ENCODE assay signal across 9 cellular contexts in the genomic region with DNA sequence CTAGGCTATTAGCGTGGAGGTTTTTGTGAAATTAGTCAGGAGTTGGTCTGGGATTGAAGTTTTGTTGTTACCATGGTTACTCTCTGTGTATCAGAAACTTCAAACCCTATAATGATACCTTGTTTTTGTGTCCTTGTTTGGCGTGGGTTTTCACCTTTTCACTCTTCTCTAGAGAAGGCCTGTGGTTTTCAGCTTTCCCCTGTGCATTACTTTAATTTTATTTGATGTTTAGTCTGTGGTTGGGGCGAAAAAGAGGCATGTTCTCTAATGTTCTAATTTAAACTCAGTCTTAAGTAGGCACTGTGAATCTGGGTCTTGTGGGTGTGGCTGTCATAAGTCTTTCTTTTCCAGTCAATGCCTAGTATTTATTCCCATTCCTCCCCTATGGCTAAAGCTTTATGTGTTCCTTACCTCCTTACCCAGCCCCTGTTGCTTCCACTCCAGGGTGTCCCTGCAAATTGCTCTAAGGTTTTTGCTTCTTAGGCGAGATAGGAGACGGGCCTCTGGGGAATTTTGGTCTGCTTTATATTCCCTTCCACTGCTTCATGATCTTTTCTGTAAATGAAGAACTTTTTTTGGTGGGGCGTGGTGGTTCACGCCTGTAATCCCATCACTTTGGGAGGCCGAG.
DNase-seq lines count a peak whose midpoint lies in the region; ATAC-seq, FAIRE-seq and TF ChIP-seq lines count a peak whose summit lies in the region.
"Had no signal": no experiment of that assay in that cellular context is flagged by ENCODE, and none has a peak within 500 bp of the region (broad histone marks: within the 10 kb centered on the region; RNA-seq: fewer than 3 reads in every experiment).

No MANE protein-coding gene starts in this region.

- peak overlapping the region; percentile 33 for H3K27ac ChIP-seq in CD8-positive, alpha-beta memory T cell (ENCODE audit: low read depth, low read length)
- H3K27ac ChIP-seq in K562 (ENCODE audit: extremely low read depth, low read depth, low read length) = no peak overlapping the region
- H3K27ac ChIP-seq: skin epidermis had no signal

- TF ChIP-seq POLR2A in K562 (conservative IDR thresholded peaks at IDR 0.05) = no peak

- H3K27me3 ChIP-seq in CD8-positive, alpha-beta memory T cell (ENCODE audit: insufficient read depth, low read length, poor library complexity, severe bottlenecking) = no peaks in the 10 kb centered on the region
- H3K27me3 ChIP-seq in K562 (ENCODE audit: control insufficient read depth in 2 of 2, insufficient read depth in 2 of 2, low read length in 2 of 2) = no peaks in the 10 kb centered on the region

- no peak overlapping the region for H3K4me3 ChIP-seq in CD8-positive, alpha-beta memory T cell (ENCODE audit: low read length)
- H3K4me3 ChIP-seq in K562 = no peak overlapping the region
- H3K4me3 ChIP-seq: skin epidermis had no signal

- TF ChIP-seq RAD21 in K562 (CRISPR knock-in tag; conservative IDR thresholded peaks at IDR 0.05 in 1 of 2, IDR thresholded peaks at IDR 0.05 in 1 of 2) = no peak

- ATAC-seq in GM19455 (IDR thresholded peaks at IDR 0.05; ENCODE audit: unreplicated experiment) = peak; percentile 89
- ATAC-seq in HG03354 (IDR thresholded peaks at IDR 0.05; ENCODE audit: poor library complexity, severe bottlenecking, unreplicated experiment) = peak; percentile 97
- no peak for ATAC-seq in K562

- H3K27ac Mint-ChIP-seq in CD8-positive, alpha-beta memory T cell = peak overlapping the region; percentile 15 to 98 (median 90)

- in situ Hi-C loops in K562 (cut with MboI) = no loop called here

- peak in 3 of 5 donors; percentile 45 to 77 (median 72) for DNase-seq in CD8-positive, alpha-beta memory T cell
- DNase-seq in K562 (ENCODE audit: extremely low read depth in 1 of 4, low spot score in 3 of 4) = no peak
- no peak for DNase-seq in superior temporal gyrus (ENCODE audit: extremely low spot score)
- no peak for DNase-seq in RKO (ENCODE audit: low spot score)
- DNase-seq in NCI-H510A (lab: John Stamatoyannopoulos, UW) = no peak
- no peak for DNase-seq in DMS53 (lab: John Stamatoyannopoulos, UW)

- peak overlapping the region; percentile 42 to 73 (median 68) for H3K4me3 Mint-ChIP-seq in CD8-positive, alpha-beta memory T cell

- intact Hi-C loops in K562 (cut with micrococcal nuclease) = no loop called here

- no peak overlapping the region for H2AFZ ChIP-seq in K562 (ENCODE audit: low read depth, low read length)

- POLR2A ChIA-PET in CD8-positive, alpha-beta memory T cell (lab: Charles Lee) = no interaction called here
- POLR2A ChIA-PET in K562 (lab: Yijun Ruan, JAX) = no interaction called here

- TF ChIP-seq CTCF in K562 (IDR thresholded peaks at IDR 0.05 in 2 of 3, conservative IDR thresholded peaks at IDR 0.05 in 1 of 3; ENCODE audit: insufficient read depth in 2 of 3, low read depth in 1 of 3, low read length in 3 of 3) = no peak

- no peak overlapping the region for H3K9ac ChIP-seq in K562 (ENCODE audit: insufficient read depth in 1 of 2, low read depth in 2 of 2, low read length in 2 of 2)

- H3K4me2 ChIP-seq in K562 (ENCODE audit: insufficient read depth, low read length) = no peak overlapping the region

- CTCF ChIA-PET in CD8-positive, alpha-beta memory T cell (lab: Charles Lee) = interaction anchor here (1.6 kb wide), 1 partner anchor 38 kb away, joined by 4 read pairs; no protein-coding TSS in a partner anchor
- CTCF ChIA-PET in K562 (lab: Yijun Ruan, JAX; ENCODE audit: low intra/inter-chr PET ratio) = no interaction called here

- H3K9me3 Mint-ChIP-seq in CD8-positive, alpha-beta memory T cell = no peaks in the 10 kb centered on the region

- H3K9me3 ChIP-seq in CD8-positive, alpha-beta memory T cell (ENCODE audit: low read length) = no peaks in the 10 kb centered on the region
- no peaks in the 10 kb centered on the region for H3K9me3 ChIP-seq in K562 (replicated peaks; ENCODE audit: control insufficient read depth, insufficient read depth, low read depth, low read length)

- peaks cover 0 to 5% (median 4%) of the 10 kb centered on the region in 3 donors for H3K36me3 Mint-ChIP-seq in CD8-positive, alpha-beta memory T cell

- no peaks in the 10 kb centered on the region for H3K9me1 ChIP-seq in K562 (ENCODE audit: control insufficient read depth, insufficient read depth, low read length)

- no peaks in the 10 kb centered on the region for H3K27me3 Mint-ChIP-seq in CD8-positive, alpha-beta memory T cell

- H3K4me1 ChIP-seq in CD8-positive, alpha-beta memory T cell (ENCODE audit: insufficient read depth, low read length) = peaks cover 19% of the 10 kb centered on the region
- H3K4me1 ChIP-seq in K562 (replicated peaks in 1 of 2; ENCODE audit: control insufficient read depth in 2 of 2, insufficient read depth in 2 of 2, low read length in 2 of 2) = no peaks in the 10 kb centered on the region

- H3K36me3 ChIP-seq in CD8-positive, alpha-beta memory T cell (ENCODE audit: insufficient read depth, low read length) = no peaks in the 10 kb centered on the region
- peaks cover 6% of the 10 kb centered on the region; the same call in 1 of the 3 replicates for H3K36me3 ChIP-seq in K562 (ENCODE audit: control insufficient read depth, insufficient read depth, low read length)

- 87% methylated on average over 3 of the region's 8 CpGs for WGBS in K562 (ENCODE audit: insufficient coverage, low coverage, missing lambda C conversion rate)

- FAIRE-seq in K562 (lab: Jason Lieb, UNC) = no peak

- TF ChIP-seq EP300 in K562 (IDR thresholded peaks at IDR 0.05; ENCODE audit: low read length) = no peak

- no TSS peak for BruUV-seq in K562 (replicated peaks; lab: Mats Ljungman, UMichigan)

- H4K20me1 ChIP-seq in K562 (replicated peaks; ENCODE audit: control insufficient read depth, insufficient read depth, low read length) = no peaks in the 10 kb centered on the region

- H3K4me1 Mint-ChIP-seq in CD8-positive, alpha-beta memory T cell = peaks cover 71 to 87% (median 72%) of the 10 kb centered on the region in 3 donors

- H3K79me2 ChIP-seq in K562 (ENCODE audit: control insufficient read depth, insufficient read depth, low read length) = peaks cover 66% of the 10 kb centered on the region

TF ChIP-seq in K562, 482 proteins besides CTCF, POLR2A, EP300 and RAD21:
- TF ChIP-seq, protein P1, sequence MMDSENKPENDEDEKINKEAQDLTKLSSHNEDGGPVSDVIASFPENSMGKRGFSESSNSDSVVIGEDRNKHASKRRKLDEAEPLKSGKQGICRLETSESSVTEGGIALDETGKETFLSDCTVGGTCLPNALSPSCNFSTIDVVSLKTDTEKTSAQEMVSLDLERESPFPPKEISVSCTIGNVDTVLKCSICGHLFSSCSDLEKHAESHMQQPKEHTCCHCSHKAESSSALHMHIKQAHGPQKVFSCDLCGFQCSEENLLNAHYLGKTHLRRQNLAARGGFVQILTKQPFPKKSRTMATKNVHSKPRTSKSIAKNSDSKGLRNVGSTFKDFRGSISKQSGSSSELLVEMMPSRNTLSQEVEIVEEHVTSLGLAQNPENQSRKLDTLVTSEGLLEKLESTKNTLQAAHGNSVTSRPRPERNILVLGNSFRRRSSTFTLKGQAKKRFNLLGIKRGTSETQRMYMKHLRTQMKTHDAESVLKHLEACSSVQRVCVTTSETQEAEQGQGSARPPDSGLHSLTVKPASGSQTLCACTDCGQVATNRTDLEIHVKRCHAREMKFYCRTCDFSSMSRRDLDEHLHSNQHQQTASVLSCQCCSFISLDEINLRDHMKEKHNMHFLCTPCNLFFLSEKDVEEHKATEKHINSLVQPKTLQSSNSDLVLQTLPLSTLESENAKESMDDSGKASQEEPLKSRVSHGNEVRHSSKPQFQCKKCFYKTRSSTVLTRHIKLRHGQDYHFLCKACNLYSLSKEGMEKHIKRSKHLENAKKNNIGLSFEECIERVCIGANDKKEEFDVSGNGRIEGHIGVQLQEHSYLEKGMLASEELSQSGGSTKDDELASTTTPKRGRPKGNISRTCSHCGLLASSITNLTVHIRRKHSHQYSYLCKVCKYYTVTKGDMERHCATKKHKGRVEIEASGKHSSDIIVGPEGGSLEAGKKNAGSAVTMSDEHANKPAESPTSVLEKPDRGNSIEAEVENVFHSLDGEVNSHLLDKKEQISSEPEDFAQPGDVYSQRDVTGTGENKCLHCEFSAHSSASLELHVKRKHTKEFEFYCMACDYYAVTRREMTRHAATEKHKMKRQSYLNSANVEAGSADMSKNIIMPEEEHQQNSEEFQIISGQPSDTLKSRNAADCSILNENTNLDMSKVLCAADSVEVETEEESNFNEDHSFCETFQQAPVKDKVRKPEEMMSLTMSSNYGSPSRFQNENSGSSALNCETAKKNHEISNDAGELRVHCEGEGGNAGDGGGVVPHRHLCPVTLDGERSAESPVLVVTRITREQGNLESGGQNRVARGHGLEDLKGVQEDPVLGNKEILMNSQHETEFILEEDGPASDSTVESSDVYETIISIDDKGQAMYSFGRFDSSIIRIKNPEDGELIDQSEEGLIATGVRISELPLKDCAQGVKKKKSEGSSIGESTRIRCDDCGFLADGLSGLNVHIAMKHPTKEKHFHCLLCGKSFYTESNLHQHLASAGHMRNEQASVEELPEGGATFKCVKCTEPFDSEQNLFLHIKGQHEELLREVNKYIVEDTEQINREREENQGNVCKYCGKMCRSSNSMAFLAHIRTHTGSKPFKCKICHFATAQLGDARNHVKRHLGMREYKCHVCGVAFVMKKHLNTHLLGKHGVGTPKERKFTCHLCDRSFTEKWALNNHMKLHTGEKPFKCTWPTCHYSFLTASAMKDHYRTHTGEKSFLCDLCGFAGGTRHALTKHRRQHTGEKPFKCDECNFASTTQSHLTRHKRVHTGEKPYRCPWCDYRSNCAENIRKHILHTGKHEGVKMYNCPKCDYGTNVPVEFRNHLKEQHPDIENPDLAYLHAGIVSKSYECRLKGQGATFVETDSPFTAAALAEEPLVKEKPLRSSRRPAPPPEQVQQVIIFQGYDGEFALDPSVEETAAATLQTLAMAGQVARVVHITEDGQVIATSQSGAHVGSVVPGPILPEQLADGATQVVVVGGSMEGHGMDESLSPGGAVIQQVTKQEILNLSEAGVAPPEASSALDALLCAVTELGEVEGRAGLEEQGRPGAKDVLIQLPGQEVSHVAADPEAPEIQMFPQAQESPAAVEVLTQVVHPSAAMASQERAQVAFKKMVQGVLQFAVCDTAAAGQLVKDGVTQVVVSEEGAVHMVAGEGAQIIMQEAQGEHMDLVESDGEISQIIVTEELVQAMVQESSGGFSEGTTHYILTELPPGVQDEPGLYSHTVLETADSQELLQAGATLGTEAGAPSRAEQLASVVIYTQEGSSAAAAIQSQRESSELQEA (IDR thresholded peaks at IDR 0.05; ENCODE audit: low read depth) = no peak
- peak; percentile 83 for TF ChIP-seq RFX1 (IDR thresholded peaks at IDR 0.05)

Comparison
In these comparisons a context has a peak if more than half of its experiments do, and no peak if none do; other contexts are left out.
1. DNase-seq: peak in CD8-positive, alpha-beta memory T cell (3 of 5); none in K562 (0 of 4), superior temporal gyrus (single experiment), RKO (single experiment), NCI-H510A (single experiment) and DMS53 (single experiment).